ENCODE assay signal across 15 cellular contexts in the genomic region with DNA sequence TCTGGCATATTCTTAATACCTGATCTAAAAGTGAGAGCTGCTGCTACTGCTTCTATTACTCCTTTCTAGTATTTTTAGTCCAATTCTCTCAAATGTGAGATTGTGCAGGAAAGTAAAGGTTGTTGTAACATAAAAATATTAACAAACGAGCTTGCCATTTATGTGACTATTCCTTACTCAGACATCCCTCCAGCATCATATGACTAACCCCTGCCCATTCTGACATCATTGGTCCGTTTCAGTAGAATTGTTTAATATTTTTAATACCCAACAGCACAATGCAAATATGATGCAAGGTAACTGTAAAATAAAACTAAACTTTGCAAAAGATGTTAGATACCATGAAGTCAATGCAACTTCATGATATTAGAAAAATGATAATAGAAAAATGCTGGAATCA.
DNase-seq lines count a peak whose midpoint lies in the region; ATAC-seq and TF ChIP-seq lines count a peak whose summit lies in the region.
"Had no signal": no experiment of that assay in that cellular context is flagged by ENCODE, and none has a peak within 500 bp of the region (broad histone marks: within the 10 kb centered on the region; RNA-seq: fewer than 3 reads in every experiment).

No MANE protein-coding gene starts in this region.

- H3K4me3 ChIP-seq in IMR-90 (ENCODE audit: insufficient read depth, low read depth, low read length): no peak overlapping the region
- no peak overlapping the region for H3K4me3 ChIP-seq in fibroblast of the aortic adventitia (ENCODE audit: low read depth, low read length)
- H3K4me3 ChIP-seq: BLaER1 treated with 17β-estradiol and CSF1 and Interleukin-3, amounts not matched to agents 10 nM and 100 nM had no signal

- ATAC-seq in activated T-cell treated with anti-CD3 and anti-CD28 coated beads, Interleukin-2, amount 50 U/mL, for 72 hours (replicated peaks in 1 of 2): no peak
- ATAC-seq in IMR-90 (ENCODE audit: low read depth) (no peak), HG03196 (IDR thresholded peaks at IDR 0.05; ENCODE audit: unreplicated experiment) (no peak), HG03159 (IDR thresholded peaks at IDR 0.05; ENCODE audit: unreplicated experiment) (no peak), HG03442 (IDR thresholded peaks at IDR 0.05; ENCODE audit: unreplicated experiment) (no peak)
- ATAC-seq: CD8-positive, alpha-beta T cell had no signal

- peaks cover 8% of the 10 kb centered on the region for H3K27me3 Mint-ChIP-seq in activated T-cell treated with anti-CD3 and anti-CD28 coated beads, Interleukin-2, amount 50 U/mL, for 72 hours (ENCODE audit: low read depth)

- H3K9me1 ChIP-seq in IMR-90 (ENCODE audit: insufficient read depth, low read length): no peaks in the 10 kb centered on the region

- H3K56ac ChIP-seq in IMR-90 (ENCODE audit: extremely low read depth, insufficient read depth, low read length): no peak overlapping the region

- H2BK20ac ChIP-seq in IMR-90 (ENCODE audit: low read depth, low read length): no peak overlapping the region

- no peaks in the 10 kb centered on the region for H3K9me3 Mint-ChIP-seq in activated T-cell treated with anti-CD3 and anti-CD28 coated beads, Interleukin-2, amount 50 U/mL, for 72 hours
- H3K9me3 Mint-ChIP-seq: CD8-positive, alpha-beta T cell had no signal

- H2AK5ac ChIP-seq in IMR-90 (ENCODE audit: low read depth, low read length): no peak overlapping the region

- CTCF ChIA-PET in IMR-90 (lab: Yijun Ruan, JAX): interaction anchor here (0.6 kb wide), 1 partner anchor 62 kb away, joined by 4 read pairs; no protein-coding TSS in a partner anchor

- no peak overlapping the region for H2AK9ac ChIP-seq in IMR-90 (replicated peaks; ENCODE audit: low read depth, low read length, poor library complexity)

- TF ChIP-seq CTCF in IMR-90 (conservative IDR thresholded peaks at IDR 0.05; ENCODE audit: low read depth, low read length): no peak
- TF ChIP-seq CTCF in fibroblast of the aortic adventitia (IDR thresholded peaks at IDR 0.05; ENCODE audit: insufficient read depth, low read length): no peak

- H3K27ac Mint-ChIP-seq in activated T-cell treated with anti-CD3 and anti-CD28 coated beads, Interleukin-2, amount 50 U/mL, for 72 hours: peak overlapping the region; percentile 68
- H3K27ac Mint-ChIP-seq: B cell; CD8-positive, alpha-beta T cell; IgD-negative memory B cell had no signal

- TF ChIP-seq RAD21 in IMR-90 (IDR thresholded peaks at IDR 0.05; ENCODE audit: low read length): no peak

- in situ Hi-C loops in IMR-90 (cut with MboI; ENCODE audit: low sequenced_read_pairs): no loop called here

- H2BK5ac ChIP-seq in IMR-90 (ENCODE audit: low read depth, low read length, poor library complexity, severe bottlenecking): no peak overlapping the region

- dilution Hi-C loops in IMR-90 (cut with HindIII; ENCODE audit: low sequenced_read_pairs, unreplicated experiment): no loop called here

- POLR2A ChIA-PET in IMR-90 (lab: Charles Lee; ENCODE audit: unreplicated experiment): no interaction called here

- no peak overlapping the region for H3K4me3 Mint-ChIP-seq in activated T-cell treated with anti-CD3 and anti-CD28 coated beads, Interleukin-2, amount 50 U/mL, for 72 hours
- H3K4me3 Mint-ChIP-seq: B cell; CD8-positive, alpha-beta T cell; IgD-negative memory B cell had no signal

- H3K4me1 ChIP-seq in IMR-90 (ENCODE audit: control insufficient read depth, insufficient read depth, low read length): no peaks in the 10 kb centered on the region

- H3K4ac ChIP-seq in IMR-90 (ENCODE audit: low read depth, low read length): no peak overlapping the region

- H4K8ac ChIP-seq in IMR-90 (ENCODE audit: low read depth in 2 of 2, low read length in 2 of 2): no peak overlapping the region

- no peak overlapping the region for H4K91ac ChIP-seq in IMR-90 (ENCODE audit: insufficient read depth, low read depth, low read length)

- no peaks in the 10 kb centered on the region for H3K36me3 ChIP-seq in IMR-90 (ENCODE audit: control insufficient read depth, insufficient read depth, low read length)
- H3K36me3 ChIP-seq: BLaER1 treated with 17β-estradiol and CSF1 and Interleukin-3, amounts not matched to agents 10 nM and 100 nM had no signal

- H3K4me2 ChIP-seq in IMR-90 (ENCODE audit: low read depth, low read length): no peak overlapping the region
- H3K4me2 ChIP-seq: BLaER1 treated with 17β-estradiol and CSF1 and Interleukin-3, amounts not matched to agents 10 nM and 100 nM had no signal

- H3K9me3 ChIP-seq in IMR-90 (ENCODE audit: control insufficient read depth, insufficient read depth, low read length): no peaks in the 10 kb centered on the region
- H3K9me3 ChIP-seq: BLaER1 treated with 17β-estradiol and CSF1 and Interleukin-3, amounts not matched to agents 10 nM and 100 nM had no signal

- H3K27ac ChIP-seq in IMR-90 (ENCODE audit: insufficient read depth, low read length): no peak overlapping the region
- H3K27ac ChIP-seq: BLaER1 treated with 17β-estradiol and CSF1 and Interleukin-3, amounts not matched to agents 10 nM and 100 nM had no signal

- H3K9ac ChIP-seq in IMR-90 (ENCODE audit: low read depth, low read length): no peak overlapping the region
- H3K9ac ChIP-seq: BLaER1 treated with 17β-estradiol and CSF1 and Interleukin-3, amounts not matched to agents 10 nM and 100 nM had no signal

- H2BK15ac ChIP-seq in IMR-90 (ENCODE audit: low read depth, low read length): no peak overlapping the region

- H4K5ac ChIP-seq in IMR-90 (ENCODE audit: low read depth, low read length): no peak overlapping the region

- H2AFZ ChIP-seq in IMR-90 (replicated peaks; ENCODE audit: low read length, poor library complexity): no peak overlapping the region

- intact Hi-C loops in IMR-90 (cut with micrococcal nuclease): no loop called here

- H4K20me1 ChIP-seq in IMR-90 (ENCODE audit: insufficient read depth, low read length): no peaks in the 10 kb centered on the region
- H4K20me1 ChIP-seq: BLaER1 treated with 17β-estradiol and CSF1 and Interleukin-3, amounts not matched to agents 10 nM and 100 nM had no signal

- no peak overlapping the region for H3K23ac ChIP-seq in IMR-90 (ENCODE audit: low read depth, low read length)

- H3K79me1 ChIP-seq in IMR-90 (ENCODE audit: low read depth in 1 of 2, low read length in 2 of 2): no peaks in the 10 kb centered on the region

- TF ChIP-seq POLR2A in IMR-90 (IDR thresholded peaks at IDR 0.05; ENCODE audit: low read depth, low read length): no peak

- no peak overlapping the region for H3K14ac ChIP-seq in IMR-90 (replicated peaks; ENCODE audit: low read depth, low read length)

- DNase-seq in activated T-cell treated with anti-CD3 and anti-CD28 coated beads, Interleukin-2, amount 50 U/mL, for 72 hours: no peak
- DNase-seq in activated T-cell treated with anti-CD3 and anti-CD28 coated beads for 4 hours: no peak
- DNase-seq in IMR-90: peak; percentile 28
- DNase-seq in fibroblast of the aortic adventitia (ENCODE audit: low read depth): peak; percentile 9
- DNase-seq: 8988T; Calu3; CD8-positive, alpha-beta T cell; DMS79 treated with DMSO at 0.1 percent for 48 hours; KBM-7 had no signal

- H3K27me3 ChIP-seq in IMR-90 (ENCODE audit: control insufficient read depth, insufficient read depth, low read length): no peaks in the 10 kb centered on the region
- H3K27me3 ChIP-seq: BLaER1 treated with 17β-estradiol and CSF1 and Interleukin-3, amounts not matched to agents 10 nM and 100 nM had no signal

- WGBS in IMR-90 (ENCODE audit: extremely low coverage in 2 of 2, insufficient read length in 1 of 2), 2 experiments: no CpG with 5 or more reads among the region's 2 CpGs

- H3K4me1 Mint-ChIP-seq in activated T-cell treated with anti-CD3 and anti-CD28 coated beads, Interleukin-2, amount 50 U/mL, for 72 hours (ENCODE audit: low read depth): no peaks in the 10 kb centered on the region
- H3K4me1 Mint-ChIP-seq: B cell, IgD-negative memory B cell had no signal

- H3K18ac ChIP-seq in IMR-90 (ENCODE audit: low read depth, low read length): no peak overlapping the region

- no peak overlapping the region for H2BK120ac ChIP-seq in IMR-90 (ENCODE audit: low read depth, low read length)

- no peaks in the 10 kb centered on the region for H3K36me3 Mint-ChIP-seq in activated T-cell treated with anti-CD3 and anti-CD28 coated beads, Interleukin-2, amount 50 U/mL, for 72 hours (ENCODE audit: insufficient read depth in 2 of 2)
- H3K36me3 Mint-ChIP-seq: CD8-positive, alpha-beta T cell; IgD-negative memory B cell had no signal

- no TSS peak for BruUV-seq in IMR-90 (replicated peaks; lab: Mats Ljungman, UMichigan)

TF ChIP-seq in IMR-90, 13 proteins besides CTCF, POLR2A, EP300 and RAD21:
- TF ChIP-seq MAFK (IDR thresholded peaks at IDR 0.05; ENCODE audit: low read depth, low read length): no peak

Comparison
In these comparisons a context has a peak if more than half of its experiments do, and no peak if none do; other contexts are left out.
1. DNase-seq: peak in IMR-90 (single experiment) and fibroblast of the aortic adventitia (single experiment); none in activated T-cell treated with anti-CD3 and anti-CD28 coated beads, Interleukin-2, amount 50 U/mL, for 72 hours (0 of 2) and activated T-cell treated with anti-CD3 and anti-CD28 coated beads for 4 hours (single experiment).